Comparison of ENCODE assay signal across 17 cellular contexts in genomic region chr5:178421699-178422399, GRCh38.
"Had no signal": no experiment of that assay in that cellular context is flagged by ENCODE, and none has a peak within 500 bp of the region (broad histone marks: within the 10 kb centered on the region; RNA-seq: fewer than 3 reads in every experiment).

No MANE protein-coding gene starts in this region.

- H3K36me3 Mint-ChIP-seq: activated naive CD8-positive, alpha-beta T cell treated with anti-CD3 and anti-CD28 coated beads for 36 hours; mesothelial cell of epicardium; stimulated activated naive B cell treated with anti-CD40 and anti-IgM and Interleukin-4, amounts not matched to agents 10 μg/mL and 1 μg/mL and 100 μg/mL, for 72 hours had no signal

- DNase-seq: activated B cell treated with CpG ODN at 0.5 μM for 24 hours; activated CD4-positive, alpha-beta T cell treated with anti-CD3 and anti-CD28 coated beads, Interleukin-2, amount 10 ng/mL, durations not matched to agents 24 days and 14 days; activated gamma-delta T cell treated with Interleukin-2 at 50 U/mL for 16 hours; activated naive CD8-positive, alpha-beta T cell treated with anti-CD3 and anti-CD28 coated beads for 36 hours; activated T-cell treated with anti-CD3 and anti-CD28 coated beads, Interleukin-2, amount 50 U/mL, for 4 hours; foreskin melanocyte; heart right ventricle; left ventricle myocardium inferior; spleen; stimulated activated CD4-positive, alpha-beta T cell treated with anti-CD3 and anti-CD28 coated beads, Interleukin-1b, Interleukin-23, amount 100 ng/mL, for 48 hours; stimulated activated naive B cell treated with anti-CD40 and anti-IgM and Interleukin-4, amounts not matched to agents 10 μg/mL and 1 μg/mL and 100 μg/mL, for 72 hours; trophoblast cell had no signal

- H3K4me1 ChIP-seq: ascending aorta had no signal

- H3K27ac Mint-ChIP-seq: activated B cell treated with CpG ODN at 0.5 μM for 24 hours; activated CD4-positive, alpha-beta T cell treated with anti-CD3 and anti-CD28 coated beads, Interleukin-2, amount 10 ng/mL, durations not matched to agents 24 days and 14 days; activated naive CD8-positive, alpha-beta T cell treated with anti-CD3 and anti-CD28 coated beads for 36 hours; mesothelial cell of epicardium; stimulated activated naive B cell treated with anti-CD40 and anti-IgM and Interleukin-4, amounts not matched to agents 10 μg/mL and 1 μg/mL and 100 μg/mL, for 72 hours; T-helper 1 cell treated with Interleukin-12 subunit alpha and Interleukin-12 subunit beta and Interleukin-4 antibody, amounts not matched to agents 30 μg/mL and 1 μg/mL, for 36 hours had no signal

- H3K4me1 Mint-ChIP-seq: activated B cell treated with CpG ODN at 0.5 μM for 24 hours; activated CD4-positive, alpha-beta T cell treated with anti-CD3 and anti-CD28 coated beads, Interleukin-2, amount 10 ng/mL, durations not matched to agents 24 days and 14 days; activated naive CD8-positive, alpha-beta T cell treated with anti-CD3 and anti-CD28 coated beads for 36 hours had no signal

- H3K9me3 ChIP-seq: ascending aorta, heart right ventricle, left ventricle myocardium inferior, prostate gland, spleen had no signal

- H3K27me3 ChIP-seq: ascending aorta had no signal

- H3K9me3 Mint-ChIP-seq: activated B cell treated with CpG ODN at 0.5 μM for 24 hours; activated CD4-positive, alpha-beta T cell treated with anti-CD3 and anti-CD28 coated beads, Interleukin-2, amount 10 ng/mL, durations not matched to agents 24 days and 14 days; activated naive CD8-positive, alpha-beta T cell treated with anti-CD3 and anti-CD28 coated beads for 36 hours; activated T-cell treated with anti-CD3 and anti-CD28 coated beads, Interleukin-2, amount 50 U/mL, for 4 hours; mesothelial cell of epicardium; stimulated activated naive B cell treated with anti-CD40 and anti-IgM and Interleukin-4, amounts not matched to agents 10 μg/mL and 1 μg/mL and 100 μg/mL, for 72 hours; T-helper 1 cell treated with Interleukin-12 subunit alpha and Interleukin-12 subunit beta and Interleukin-4 antibody, amounts not matched to agents 30 μg/mL and 1 μg/mL, for 36 hours had no signal

- H3K4me3 Mint-ChIP-seq: activated B cell treated with CpG ODN at 0.5 μM for 24 hours; activated CD4-positive, alpha-beta T cell treated with anti-CD3 and anti-CD28 coated beads, Interleukin-2, amount 10 ng/mL, durations not matched to agents 24 days and 14 days; activated naive CD8-positive, alpha-beta T cell treated with anti-CD3 and anti-CD28 coated beads for 36 hours; activated T-cell treated with anti-CD3 and anti-CD28 coated beads, Interleukin-2, amount 50 U/mL, for 4 hours; mesothelial cell of epicardium; stimulated activated naive B cell treated with anti-CD40 and anti-IgM and Interleukin-4, amounts not matched to agents 10 μg/mL and 1 μg/mL and 100 μg/mL, for 72 hours; T-helper 1 cell treated with Interleukin-12 subunit alpha and Interleukin-12 subunit beta and Interleukin-4 antibody, amounts not matched to agents 30 μg/mL and 1 μg/mL, for 36 hours had no signal

- H3K27ac ChIP-seq: ascending aorta, heart right ventricle, left ventricle myocardium inferior, prostate gland, spleen had no signal

- H3K36me3 ChIP-seq: ascending aorta, heart right ventricle, left ventricle myocardium inferior, prostate gland, spleen had no signal

- H3K4me3 ChIP-seq: ascending aorta, heart right ventricle, left ventricle myocardium inferior, prostate gland, spleen had no signal

- ATAC-seq: activated T-cell treated with anti-CD3 and anti-CD28 coated beads, Interleukin-2, amount 50 U/mL, for 4 hours; sciatic nerve; stimulated activated naive B cell treated with anti-CD40 and anti-IgM and Interleukin-4, amounts not matched to agents 10 μg/mL and 1 μg/mL and 100 μg/mL, for 72 hours had no signal
